Comparison of ENCODE assay signal across 12 cellular contexts in genomic region chr5:57117601-57118000, GRCh38. TPM values are rescaled to one million over a fixed set of nuclear protein-coding genes. Genes with fewer than 3 reads are reported as not detected.
A peak's percentile ranks its signal among the peaks of the same experiment; 100 is the strongest.
DNase-seq lines count a peak whose midpoint lies in the region; ATAC-seq, FAIRE-seq and TF ChIP-seq lines count a peak whose summit lies in the region.
"Had no signal": no experiment of that assay in that cellular context is flagged by ENCODE, and none has a peak within 500 bp of the region (broad histone marks: within the 10 kb centered on the region; RNA-seq: fewer than 3 reads in every experiment).

No MANE protein-coding gene starts in this region.

- TF ChIP-seq POLR2A in HepG2 (IDR thresholded peaks at IDR 0.05; ENCODE audit: insufficient read depth in 1 of 2, low read depth in 2 of 2, low read length in 2 of 2): no peak

- H3K9ac ChIP-seq in DND-41 (ENCODE audit: low read depth, low read length): no peak overlapping the region
- no peak overlapping the region for H3K9ac ChIP-seq in HepG2 (ENCODE audit: insufficient read depth, low read depth, low read length)

- H3K9me3 ChIP-seq in DND-41 (ENCODE audit: insufficient read depth, low read length, severe bottlenecking) (peaks cover under 1% of the 10 kb centered on the region), HepG2 (ENCODE audit: low read length) (peaks cover under 1% of the 10 kb centered on the region; the same call in 1 of the 2 replicates)

- ATAC-seq in DND-41 (ENCODE audit: insufficient read depth, low read depth) (peak; percentile 93), HepG2 (no peak), GM18873 (IDR thresholded peaks at IDR 0.05; ENCODE audit: low FRiP score, unreplicated experiment) (no peak)
- ATAC-seq: HCT116 had no signal

- no peak for TF ChIP-seq EP300 in HepG2 (IDR thresholded peaks at IDR 0.05; ENCODE audit: low read depth in 2 of 2, low read length in 2 of 2)
- no peak for TF ChIP-seq EP300 in HepG2 (CRISPR knock-in tag; IDR thresholded peaks at IDR 0.05; ENCODE audit: borderline replicate concordance)

- H3K4me1 ChIP-seq in DND-41 (ENCODE audit: insufficient read depth, low read length) (no peaks in the 10 kb centered on the region), HepG2 (ENCODE audit: insufficient read depth, low read length) (peaks cover 32% of the 10 kb centered on the region)

- no peak for TF ChIP-seq CTCF in DND-41 (IDR thresholded peaks at IDR 0.05; ENCODE audit: borderline replicate concordance, extremely low read depth, low read length, poor library complexity, severe bottlenecking)
- TF ChIP-seq CTCF in HepG2 (CRISPR knock-in tag; IDR thresholded peaks at IDR 0.05): no peak

- H4K20me1 ChIP-seq in DND-41 (ENCODE audit: insufficient read depth, low read length): no peaks in the 10 kb centered on the region
- no peaks in the 10 kb centered on the region for H4K20me1 ChIP-seq in HepG2 (ENCODE audit: insufficient read depth, low read length)

- intact Hi-C loops in HepG2 (cut with micrococcal nuclease; ENCODE audit: unreplicated experiment): no loop called here

- no peak overlapping the region for H3K27ac ChIP-seq in DND-41 (ENCODE audit: low read length)
- H3K27ac ChIP-seq in HepG2 (ENCODE audit: extremely low read length, insufficient read depth, low read length): no peak overlapping the region

- H3K79me2 ChIP-seq in DND-41 (ENCODE audit: insufficient read depth, low read length): no peaks in the 10 kb centered on the region
- no peaks in the 10 kb centered on the region for H3K79me2 ChIP-seq in HepG2 (ENCODE audit: insufficient read depth, low read length)

- FAIRE-seq in HepG2 (lab: Jason Lieb, UNC): no peak
- FAIRE-seq: RCC 7860 had no signal

- no TSS peak for BruUV-seq in HepG2 (replicated peaks; lab: Mats Ljungman, UMichigan)

- in situ Hi-C loops in HepG2 (cut with HindIII; ENCODE audit: extremely low pct_ligation_motif_present, low pct_unique_long_range_greater_than_20kb): no loop called here

- WGBS in HepG2 (ENCODE audit: low lambda C conversion rate): 6% methylated on average over 1 of the region's 1 CpG

- H3K4me3 ChIP-seq in DND-41 (ENCODE audit: low read depth in 1 of 2, low read length in 2 of 2) (no peak overlapping the region), HepG2 (replicated peaks in 1 of 3; ENCODE audit: insufficient read depth in 1 of 3, low read depth in 2 of 3, low read length in 3 of 3) (no peak overlapping the region)

- no peaks in the 10 kb centered on the region for H3K27me3 ChIP-seq in DND-41 (ENCODE audit: insufficient read depth, low read length, poor library complexity)
- no peaks in the 10 kb centered on the region for H3K27me3 ChIP-seq in HepG2 (ENCODE audit: control insufficient read depth in 1 of 2, insufficient read depth in 2 of 2, low read length in 2 of 2)

- TF ChIP-seq RAD21 in HepG2 (CRISPR knock-in tag; IDR thresholded peaks at IDR 0.05): no peak

- DNase-seq in DND-41: peak; percentile 47
- peak in 4 of 5 donors; percentile 20 to 79 (median 36) for DNase-seq in T-helper 1 cell
- peak; percentile 46 for DNase-seq in activated T-helper 1 cell treated with Interleukin-2 at 50 U/mL for 16 hours (ENCODE audit: low read depth)
- DNase-seq in stimulated activated CD4-positive, alpha-beta T cell treated with anti-CD3 and anti-CD28 coated beads, Interleukin-12 subunit alpha, Interleukin-12 subunit beta, amount 100 ng/mL, for 48 hours (ENCODE audit: low read depth in 2 of 3, low spot score in 1 of 3): peak; percentile 22 to 38 (median 28)
- no peak for DNase-seq in HepG2 (ENCODE audit: low spot score)
- DNase-seq in effector CD8-positive, alpha-beta T cell (lab: John Stamatoyannopoulos, UW): no peak
- no peak for DNase-seq in NCI-H2171 treated with DMSO at 0.1 percent for 48 hours (lab: John Stamatoyannopoulos, UW)
- DNase-seq: AML-193, KG1 had no signal

- CTCF ChIA-PET in HepG2 (lab: Yijun Ruan, JAX; ENCODE audit: low intra/inter-chr PET ratio, low total read pairs): no interaction called here

- H3K4me2 ChIP-seq in DND-41 (ENCODE audit: insufficient read depth, low read length) (no peak overlapping the region), HepG2 (ENCODE audit: low read depth, low read length) (no peak overlapping the region)

- H2AFZ ChIP-seq in DND-41 (ENCODE audit: low read depth, low read length): no peak overlapping the region
- H2AFZ ChIP-seq in HepG2 (ENCODE audit: low read length): no peak overlapping the region

- POLR2A ChIA-PET in HepG2 (lab: Yijun Ruan, JAX): no interaction called here

- no peaks in the 10 kb centered on the region for H3K36me3 ChIP-seq in DND-41 (ENCODE audit: insufficient read depth, low read length)
- no peaks in the 10 kb centered on the region for H3K36me3 ChIP-seq in HepG2 (replicated peaks in 1 of 2; ENCODE audit: control insufficient read depth in 1 of 2, insufficient read depth in 2 of 2, low read length in 2 of 2)

TF ChIP-seq in HepG2, 621 proteins besides CTCF, POLR2A, EP300 and RAD21:
- TF ChIP-seq MIER3 (CRISPR knock-in tag; IDR thresholded peaks at IDR 0.05; ENCODE audit: borderline replicate concordance) (no peak), ZNF281 (CRISPR knock-in tag; IDR thresholded peaks at IDR 0.05; ENCODE audit: borderline replicate concordance) (no peak), ZNF891 (CRISPR knock-in tag; IDR thresholded peaks at IDR 0.05) (no peak), HNRNPH1 (optimal IDR thresholded peaks at IDR 0.05; ENCODE audit: low read depth, low read length) (no peak)

RNA-seq across cellular contexts. Expression of gene GPBP1, which starts 56.3 kb away (rescaled TPM):
- total RNA-seq in HepG2 (2016; rRNA removed; fragmentation: Illumina TruSeq; extraction: Trizol): 72.2 and 101 TPM in 2 replicates
- total RNA-seq in HepG2 (2016; cell fraction: cytosol; rRNA removed; fragmentation: Illumina TruSeq; extraction: Trizol; ENCODE audit: low read depth): 66.3 and 69.1 TPM in 2 replicates
- 70.0 and 97.0 TPM in 2 replicates for total RNA-seq in HepG2 (2016; cell fraction: insoluble cytoplasmic fraction; rRNA removed; fragmentation: Illumina TruSeq; extraction: Trizol)
- 43.3 and 49.9 TPM in 2 replicates for total RNA-seq in HepG2 (2016; cell fraction: membrane; rRNA removed; fragmentation: Illumina TruSeq; extraction: Trizol)
- 71.5 and 77.9 TPM in 2 replicates for total RNA-seq in HepG2 (2016; cell fraction: nucleus; rRNA removed; fragmentation: Illumina TruSeq; extraction: Trizol)
- 22.4 and 27.1 TPM in 2 replicates for polyA plus RNA-seq in HepG2 (2011; rRNA removed)
- polyA plus RNA-seq in HepG2 (2011; cell fraction: cytosol; rRNA removed): 8.1 and 15.4 TPM in 2 replicates
- 13.5 and 16.6 TPM in 2 replicates for polyA plus RNA-seq in HepG2 (2011; cell fraction: nucleus; rRNA removed)
- 37.4 and 42.2 TPM in 2 replicates for polyA plus RNA-seq in HepG2 (2012)
- polyA plus RNA-seq in HepG2 (2016; cell fraction: cytosol; fragmentation: Illumina TruSeq; extraction: Trizol; ENCODE audit: low read depth): 2.8 and 3.5 TPM in 2 replicates
- 68.2 and 77.7 TPM in 2 replicates for polyA plus RNA-seq in HepG2 (2016; cell fraction: insoluble cytoplasmic fraction; fragmentation: Illumina TruSeq; extraction: Trizol; ENCODE audit: low read depth)
- polyA plus RNA-seq in HepG2 (2016; cell fraction: membrane; fragmentation: Illumina TruSeq; extraction: Trizol; ENCODE audit: low read depth): 12.7 and 15.4 TPM in 2 replicates
- 97.7 and 101 TPM in 2 replicates for polyA plus RNA-seq in HepG2 (2016; cell fraction: nucleus; fragmentation: Illumina TruSeq; extraction: Trizol; ENCODE audit: insufficient read depth, low read depth)
- 7.1 and 12.3 TPM in 2 replicates for polyA minus RNA-seq in HepG2 (2011; rRNA and poly(A)+ RNA removed; ENCODE audit: low replicate concordance)
- 23.4 and 24.7 TPM in 2 replicates for polyA minus RNA-seq in HepG2 (2011; cell fraction: cytosol; rRNA and poly(A)+ RNA removed)
- polyA minus RNA-seq in HepG2 (2011; cell fraction: nucleus; rRNA and poly(A)+ RNA removed): 86.4 and 87.5 TPM in 2 replicates

Comparison
In these comparisons a context has a peak if more than half of its experiments do, and no peak if none do; other contexts are left out.
1. DNase-seq: peak in DND-41 (single experiment), T-helper 1 cell (4 of 5), activated T-helper 1 cell treated with Interleukin-2 at 50 U/mL for 16 hours (single experiment) and stimulated activated CD4-positive, alpha-beta T cell treated with anti-CD3 and anti-CD28 coated beads, Interleukin-12 subunit alpha, Interleukin-12 subunit beta, amount 100 ng/mL, for 48 hours (3 of 3); none in HepG2 (single experiment), effector CD8-positive, alpha-beta T cell (single experiment) and NCI-H2171 treated with DMSO at 0.1 percent for 48 hours (single experiment).